1 cellular context compared by ENCODE assay signal in genomic region chr20:46635514-46636091, GRCh38.
TF ChIP-seq lines count a peak whose summit lies in the region.

No MANE protein-coding gene starts in this region.

TF ChIP-seq in K562, 482 proteins besides CTCF, POLR2A, EP300 and RAD21 (continued from another document and continues in another):
- TF ChIP-seq PRDM10 (IDR thresholded peaks at IDR 0.05; ENCODE audit: partially characterized antibody), result no peak
- TF ChIP-seq ZNF274 (IDR thresholded peaks at IDR 0.05; ENCODE audit: borderline replicate concordance, low read depth, low read length), result no peak
- no peak for TF ChIP-seq NR2C1 (IDR thresholded peaks at IDR 0.05)
- TF ChIP-seq NR2C1 (tag; IDR thresholded peaks at IDR 0.05), result peak; percentile 84
- TF ChIP-seq POLR3A (IDR thresholded peaks at IDR 0.05; ENCODE audit: borderline replicate concordance, extremely low read depth, insufficient read depth, insufficient read length), result no peak
- TF ChIP-seq ZNF140 (CRISPR knock-in tag; IDR thresholded peaks at IDR 0.05), result no peak
- no peak for TF ChIP-seq SRSF3 (IDR thresholded peaks at IDR 0.05; ENCODE audit: insufficient read depth, low read length)
- TF ChIP-seq DPF2 (IDR thresholded peaks at IDR 0.05), result no peak
- no peak for TF ChIP-seq NELFE (IDR thresholded peaks at IDR 0.05; ENCODE audit: insufficient read depth, insufficient read length)
- TF ChIP-seq, protein P1, sequence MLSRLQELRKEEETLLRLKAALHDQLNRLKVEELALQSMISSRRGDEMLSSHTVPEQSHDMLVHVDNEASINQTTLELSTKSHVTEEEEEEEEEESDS (CRISPR knock-in tag; IDR thresholded peaks at IDR 0.05), result no peak
- TF ChIP-seq MTF1 (CRISPR knock-in tag; IDR thresholded peaks at IDR 0.05; ENCODE audit: borderline replicate concordance), result no peak
- no peak for TF ChIP-seq LEF1 (IDR thresholded peaks at IDR 0.05)
- TF ChIP-seq, protein P2, sequence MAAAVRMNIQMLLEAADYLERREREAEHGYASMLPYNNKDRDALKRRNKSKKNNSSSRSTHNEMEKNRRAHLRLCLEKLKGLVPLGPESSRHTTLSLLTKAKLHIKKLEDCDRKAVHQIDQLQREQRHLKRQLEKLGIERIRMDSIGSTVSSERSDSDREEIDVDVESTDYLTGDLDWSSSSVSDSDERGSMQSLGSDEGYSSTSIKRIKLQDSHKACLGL (CRISPR knock-in tag; IDR thresholded peaks at IDR 0.05; ENCODE audit: borderline replicate concordance, poor library complexity, severe bottlenecking), result no peak
- peak; percentile 99 for TF ChIP-seq ZNF592 (IDR thresholded peaks at IDR 0.05)
- TF ChIP-seq HIVEP1 (CRISPR knock-in tag; IDR thresholded peaks at IDR 0.05), result no peak
- no peak for TF ChIP-seq PHB (CRISPR knock-in tag; IDR thresholded peaks at IDR 0.05)
- TF ChIP-seq TFAP4 (CRISPR knock-in tag; IDR thresholded peaks at IDR 0.05; ENCODE audit: borderline replicate concordance), result no peak
- no peak for TF ChIP-seq XRCC5 (IDR thresholded peaks at IDR 0.05; ENCODE audit: low read depth, low read length)
- TF ChIP-seq, protein P3, sequence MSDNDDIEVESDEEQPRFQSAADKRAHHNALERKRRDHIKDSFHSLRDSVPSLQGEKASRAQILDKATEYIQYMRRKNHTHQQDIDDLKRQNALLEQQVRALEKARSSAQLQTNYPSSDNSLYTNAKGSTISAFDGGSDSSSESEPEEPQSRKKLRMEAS (CRISPR knock-in tag; IDR thresholded peaks at IDR 0.05), result no peak
- no peak for TF ChIP-seq ZNF232 (CRISPR knock-in tag; IDR thresholded peaks at IDR 0.05)
- peak in 1 of 3 experiments; percentile 54 for TF ChIP-seq YY1 (IDR thresholded peaks at IDR 0.05; ENCODE audit: borderline replicate concordance in 1 of 3, control insufficient read depth in 1 of 3, extremely low read depth in 1 of 3, insufficient read depth in 3 of 3, insufficient read length in 1 of 3, insufficient replicate concordance in 2 of 3, low read depth in 1 of 3, low read length in 2 of 3)
- no peak for TF ChIP-seq ZNF695 (CRISPR knock-in tag; IDR thresholded peaks at IDR 0.05)
- no peak for TF ChIP-seq SMC3 (conservative IDR thresholded peaks at IDR 0.05; ENCODE audit: insufficient read depth, low read depth, low read length)
- no peak for TF ChIP-seq FOXK2 (conservative IDR thresholded peaks at IDR 0.05 in 1 of 2, IDR thresholded peaks at IDR 0.05 in 1 of 2; ENCODE audit: low read depth in 2 of 2)
- TF ChIP-seq STAT5A (IDR thresholded peaks at IDR 0.05; ENCODE audit: borderline replicate concordance, low read length), result peak; percentile 95
- TF ChIP-seq NR4A1 (CRISPR knock-in tag; IDR thresholded peaks at IDR 0.05), result no peak
- peak; percentile 94 for TF ChIP-seq NR4A1 (tag; IDR thresholded peaks at IDR 0.05)
- no peak for TF ChIP-seq ZNF785 (CRISPR knock-in tag; IDR thresholded peaks at IDR 0.05)
- no peak for TF ChIP-seq KAT8 (IDR thresholded peaks at IDR 0.05; ENCODE audit: low read depth)
- no peak for TF ChIP-seq PRPF4 (IDR thresholded peaks at IDR 0.05; ENCODE audit: insufficient read depth, low read depth, low read length, poor library complexity, severe bottlenecking)
- TF ChIP-seq POLR3G (IDR thresholded peaks at IDR 0.05; ENCODE audit: extremely low read depth, insufficient read length, insufficient replicate concordance), result no peak
- peak; percentile 95 for TF ChIP-seq IRF9 (tag; IDR thresholded peaks at IDR 0.05)
- no peak for TF ChIP-seq RBBP5 (IDR thresholded peaks at IDR 0.05; ENCODE audit: borderline replicate concordance, insufficient read depth, low read length, poor library complexity, severe bottlenecking)
- no peak for TF ChIP-seq ZBTB2 (IDR thresholded peaks at IDR 0.05)
- TF ChIP-seq ZNF224 (CRISPR knock-in tag; IDR thresholded peaks at IDR 0.05), result no peak
- no peak for TF ChIP-seq HCFC1 (IDR thresholded peaks at IDR 0.05; ENCODE audit: low read depth, low read length)
- TF ChIP-seq CTBP1 (IDR thresholded peaks at IDR 0.05; ENCODE audit: borderline replicate concordance), result no peak
- no peak for TF ChIP-seq THAP12 (CRISPR knock-in tag; IDR thresholded peaks at IDR 0.05)
- TF ChIP-seq POU5F1 (IDR thresholded peaks at IDR 0.05; ENCODE audit: borderline replicate concordance, low read depth, low read length, partially characterized antibody), result no peak
- TF ChIP-seq ZNF778 (CRISPR knock-in tag; IDR thresholded peaks at IDR 0.05), result no peak
- TF ChIP-seq SRSF7 (optimal IDR thresholded peaks at IDR 0.05; ENCODE audit: low read depth, low read length), result no peak
- no peak for TF ChIP-seq SLC30A9 (CRISPR knock-in tag; IDR thresholded peaks at IDR 0.05)
- 0 out of 2 replicates have a peak, but pooled peaks have one; percentile 33 for TF ChIP-seq TEAD2 (tag; IDR thresholded peaks at IDR 0.05)
- TF ChIP-seq RNF219 (CRISPR knock-in tag; IDR thresholded peaks at IDR 0.05), result no peak
- TF ChIP-seq, protein P4, sequence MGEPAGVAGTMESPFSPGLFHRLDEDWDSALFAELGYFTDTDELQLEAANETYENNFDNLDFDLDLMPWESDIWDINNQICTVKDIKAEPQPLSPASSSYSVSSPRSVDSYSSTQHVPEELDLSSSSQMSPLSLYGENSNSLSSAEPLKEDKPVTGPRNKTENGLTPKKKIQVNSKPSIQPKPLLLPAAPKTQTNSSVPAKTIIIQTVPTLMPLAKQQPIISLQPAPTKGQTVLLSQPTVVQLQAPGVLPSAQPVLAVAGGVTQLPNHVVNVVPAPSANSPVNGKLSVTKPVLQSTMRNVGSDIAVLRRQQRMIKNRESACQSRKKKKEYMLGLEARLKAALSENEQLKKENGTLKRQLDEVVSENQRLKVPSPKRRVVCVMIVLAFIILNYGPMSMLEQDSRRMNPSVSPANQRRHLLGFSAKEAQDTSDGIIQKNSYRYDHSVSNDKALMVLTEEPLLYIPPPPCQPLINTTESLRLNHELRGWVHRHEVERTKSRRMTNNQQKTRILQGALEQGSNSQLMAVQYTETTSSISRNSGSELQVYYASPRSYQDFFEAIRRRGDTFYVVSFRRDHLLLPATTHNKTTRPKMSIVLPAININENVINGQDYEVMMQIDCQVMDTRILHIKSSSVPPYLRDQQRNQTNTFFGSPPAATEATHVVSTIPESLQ (CRISPR knock-in tag; IDR thresholded peaks at IDR 0.05), result no peak
- TF ChIP-seq RBFOX2 (IDR thresholded peaks at IDR 0.05; ENCODE audit: low read depth, low read length), result no peak
- TF ChIP-seq ZNF584 (CRISPR knock-in tag; IDR thresholded peaks at IDR 0.05; ENCODE audit: low read depth), result no peak
